8 cellular contexts compared by ENCODE assay signal in genomic region chr10:17232276-17232987, GRCh38. TPM values are rescaled to one million over a fixed set of nuclear protein-coding genes. Genes with fewer than 3 reads are reported as not detected.
DNase-seq lines count a peak whose midpoint lies in the region; ATAC-seq, FAIRE-seq and TF ChIP-seq lines count a peak whose summit lies in the region.

No MANE protein-coding gene starts in this region.

- H3K9me3 ChIP-seq in Loucy (ENCODE audit: insufficient read depth, low read depth, low read length) (no peaks in the 10 kb centered on the region), sigmoid colon (no peaks in the 10 kb centered on the region)

- H3K9me2 ChIP-seq in Loucy (replicated peaks; ENCODE audit: low read depth, low read length): no peaks in the 10 kb centered on the region

- intact Hi-C loops in dorsolateral prefrontal cortex (cut with DNase I): no loop called here
- intact Hi-C loops in sigmoid colon (cut with DNase I): no loop called here
- intact Hi-C loops in sciatic nerve (cut with DNase I): no loop called here

- no peak for ATAC-seq in sciatic nerve

- H3K4me2 ChIP-seq in Loucy (ENCODE audit: low read depth, low read length, poor library complexity, severe bottlenecking): peak overlapping the region; percentile 98

- peaks cover 28% of the 10 kb centered on the region for H3F3A ChIP-seq in Loucy (ENCODE audit: low read depth)

- H3K9ac ChIP-seq in Loucy (ENCODE audit: low read depth, low read length, poor library complexity, severe bottlenecking): peak overlapping the region; percentile 99

- 0 out of 2 replicates have a peak, but pooled peaks have one; percentile 9 for TF ChIP-seq POLR2A in GM12892 (IDR thresholded peaks at IDR 0.05; ENCODE audit: low read depth, low read length)
- TF ChIP-seq POLR2A in sigmoid colon (IDR thresholded peaks at IDR 0.05): no peak

- TF ChIP-seq CTCF in Loucy (conservative IDR thresholded peaks at IDR 0.05; ENCODE audit: low read length) (no peak), dorsolateral prefrontal cortex (IDR thresholded peaks at IDR 0.05 in 54 of 56, conservative IDR thresholded peaks at IDR 0.05 in 2 of 56; ENCODE audit: low read depth in 1 of 56, partially characterized antibody in 56 of 56) (no peak), sigmoid colon (IDR thresholded peaks at IDR 0.05) (no peak)

- peaks cover 71% of the 10 kb centered on the region for H3K79me2 ChIP-seq in Loucy (ENCODE audit: insufficient read depth, low read length)

- 25 to 57% methylated on average over 3 of the region's 3 CpGs for WGBS in sigmoid colon, 2 donors

- no peak for TF ChIP-seq EP300 in sigmoid colon (IDR thresholded peaks at IDR 0.05)

- peaks cover 72% of the 10 kb centered on the region for H4K20me1 ChIP-seq in Loucy (ENCODE audit: insufficient read depth, low read length, poor library complexity, severe bottlenecking)

- H2AFZ ChIP-seq in Loucy (ENCODE audit: low read length): no peak overlapping the region

- H3K27me3 ChIP-seq in Loucy (ENCODE audit: insufficient read depth, low read length, poor library complexity, severe bottlenecking) (no peaks in the 10 kb centered on the region), dorsolateral prefrontal cortex (peaks cover 0 to 86% (median 57%) of the 10 kb centered on the region in 45 donors), sigmoid colon (no peaks in the 10 kb centered on the region)

- H3K36me3 ChIP-seq in Loucy (ENCODE audit: insufficient read depth, low read length) (peaks cover 63% of the 10 kb centered on the region), sigmoid colon (peaks cover 33 to 61% (median 36%) of the 10 kb centered on the region in 4 donors)

- H3K4me3 ChIP-seq in Loucy (ENCODE audit: low read length, poor library complexity, severe bottlenecking) (peak overlapping the region; percentile 91), dorsolateral prefrontal cortex (peak overlapping the region in 37 of 59 donors; percentile 4 to 80 (median 68)), sigmoid colon (peak overlapping the region in 2 of 4 donors; percentile 61 to 70)

- DNase-seq in GM12892 (ENCODE audit: insufficient read length): no peak
- DNase-seq in dorsolateral prefrontal cortex: no peak
- DNase-seq in sigmoid colon: no peak
- DNase-seq in COLO829 (ENCODE audit: low spot score): no peak
- DNase-seq in mucosa of gallbladder (ENCODE audit: low spot score): no peak
- no peak for DNase-seq in C1 segment of cervical spinal cord (lab: John Stamatoyannopoulos, UW)
- no peak for DNase-seq in sciatic nerve (ENCODE audit: low spot score)

- peak; percentile 74 for FAIRE-seq in GM12892 (lab: Jason Lieb, UNC)

- peak overlapping the region in 10 of 59 donors; percentile 11 to 76 (median 38) for H3K27ac ChIP-seq in dorsolateral prefrontal cortex
- peak overlapping the region; percentile 58 to 97 (median 92) for H3K27ac ChIP-seq in sigmoid colon

- H3K4me1 ChIP-seq in Loucy (ENCODE audit: insufficient read depth, low read length, poor library complexity, severe bottlenecking): peaks cover 33% of the 10 kb centered on the region
- H3K4me1 ChIP-seq in sigmoid colon: peaks cover 0 to 69% (median 23%) of the 10 kb centered on the region in 4 donors

RNA-seq across cellular contexts. Expression of gene VIM, which starts 4.4 kb away (rescaled TPM):
- polyA plus RNA-seq in GM12892 (2012; ENCODE audit: missing spikeins): 162 TPM
- total RNA-seq in dorsolateral prefrontal cortex (100 to 1,000 TPM in 119 of 120 experiments, 10 to 100 TPM in 1; 77.3 to 917 (median 230) TPM), sigmoid colon (1,000 to 10,000 TPM in 3 of 4 donors, 100 to 1,000 TPM in 1; 930 to 1,636 (median 1,211) TPM), mucosa of gallbladder (477 TPM), sciatic nerve (4,253 TPM)
- polyA plus RNA-seq in sigmoid colon: 100 to 1,000 TPM; 112 to 730 (median 484) TPM

RNA-seq across cellular contexts. Expression of gene TRDMT1, which starts 31.0 kb away (rescaled TPM):
- 4.4 TPM for polyA plus RNA-seq in GM12892 (2012; ENCODE audit: missing spikeins)
- total RNA-seq in dorsolateral prefrontal cortex (10 to 100 TPM in 85 of 120 experiments, 1 to 10 TPM in 35; 7.3 to 21.5 (median 11.3) TPM), sigmoid colon (10 to 100 TPM in 1 of 4 donors, 1 to 10 TPM in 3; 7.5 to 13.6 (median 8.4) TPM), mucosa of gallbladder (6.0 TPM), sciatic nerve (13.2 TPM)
- 1 to 10 TPM; 1.2 to 2.3 (median 2.3) TPM for polyA plus RNA-seq in sigmoid colon
